8 cellular contexts compared by ENCODE assay signal in genomic region chr10:73886085-73886529, GRCh38. TPM values are rescaled to one million over a fixed set of nuclear protein-coding genes. Genes with fewer than 3 reads are reported as not detected.
A peak's percentile ranks its signal among the peaks of the same experiment; 100 is the strongest.
DNase-seq lines count a peak whose midpoint lies in the region; ATAC-seq, FAIRE-seq and TF ChIP-seq lines count a peak whose summit lies in the region.

No MANE protein-coding gene starts in this region.

- no peak overlapping the region for H2AFZ ChIP-seq in H1 (ENCODE audit: low read length)

- H4K91ac ChIP-seq in H1 (replicated peaks; ENCODE audit: insufficient read length, low read length): no peak overlapping the region

- no peak overlapping the region for H3K27ac ChIP-seq in H1 (ENCODE audit: low read depth, low read length)

- no peak overlapping the region for H3K4me2 ChIP-seq in H1 (ENCODE audit: insufficient read depth in 1 of 2, low read depth in 2 of 2, low read length in 2 of 2)

- H2BK20ac ChIP-seq in H1 (ENCODE audit: low read length): 0 out of 2 replicates have a peak overlapping the region, but pooled peaks have one; percentile 35

- no peaks in the 10 kb centered on the region for H3K79me1 ChIP-seq in H1 (ENCODE audit: low read depth, low read length)

- H3K9me3 Mint-ChIP-seq in activated CD8-positive, alpha-beta T cell treated with anti-CD3 and anti-CD28 coated beads, Interleukin-2, amount 10 ng/mL, durations not matched to agents 7 days and 5 days (ENCODE audit: insufficient read depth): no peaks in the 10 kb centered on the region

- no peaks in the 10 kb centered on the region for H4K20me1 ChIP-seq in H1 (replicated peaks in 1 of 2; ENCODE audit: control insufficient read depth in 1 of 2, insufficient read depth in 2 of 2, low read length in 2 of 2)

- POLR2A ChIA-PET in activated CD8-positive, alpha-beta T cell treated with anti-CD3 and anti-CD28 coated beads, Interleukin-2, amount 10 ng/mL, durations not matched to agents 7 days and 5 days (lab: Charles Lee): interaction anchor here (1.1 kb wide), 1 partner anchor 55 kb away, joined by 6 read pairs; no protein-coding TSS in a partner anchor
- POLR2A ChIA-PET in H1 (lab: Charles Lee; ENCODE audit: partially characterized antibody): interaction anchor here (0.7 to 3.9 kb wide), 7 partner anchors 9 to 195 kb away, joined by 3 to 29 read pairs (median 5); no protein-coding TSS in a partner anchor

- H3K4me1 Mint-ChIP-seq in activated CD8-positive, alpha-beta T cell treated with anti-CD3 and anti-CD28 coated beads, Interleukin-2, amount 10 ng/mL, durations not matched to agents 7 days and 5 days (ENCODE audit: low read depth): peaks cover 7% of the 10 kb centered on the region

- no peak for TF ChIP-seq EP300 in H1 (IDR thresholded peaks at IDR 0.05; ENCODE audit: borderline replicate concordance in 1 of 2, low read depth in 2 of 2, low read length in 2 of 2)

- H3K4ac ChIP-seq in H1 (replicated peaks; ENCODE audit: insufficient read length, low read depth, low read length): no peak overlapping the region

- H3K4me3 Mint-ChIP-seq in activated CD8-positive, alpha-beta T cell treated with anti-CD3 and anti-CD28 coated beads, Interleukin-2, amount 10 ng/mL, durations not matched to agents 7 days and 5 days: no peak overlapping the region

- no peaks in the 10 kb centered on the region for H3K79me2 ChIP-seq in H1 (ENCODE audit: control insufficient read depth in 1 of 2, insufficient read depth in 2 of 2, low read length in 2 of 2)

- H3K9me3 ChIP-seq in H1 (ENCODE audit: insufficient read depth in 2 of 2, low read depth in 1 of 2, low read length in 1 of 2): no peaks in the 10 kb centered on the region

- no peak for TF ChIP-seq POLR2A in H1 (IDR thresholded peaks at IDR 0.05; ENCODE audit: control extremely low read depth in 1 of 2, low read depth in 2 of 2, low read length in 2 of 2)

- no peaks in the 10 kb centered on the region for H3K27me3 ChIP-seq in H1 (replicated peaks in 1 of 4; ENCODE audit: control insufficient read depth in 3 of 4, extremely low read depth in 1 of 4, insufficient read depth in 3 of 4, low read length in 3 of 4)

- no peak overlapping the region for H3K9ac ChIP-seq in H1 (replicated peaks in 1 of 4; ENCODE audit: extremely low read depth in 1 of 4, low read depth in 3 of 4, low read length in 3 of 4)

- no peak overlapping the region for H3K23ac ChIP-seq in H1 (ENCODE audit: insufficient read length)

- H3K56ac ChIP-seq in H1 (replicated peaks; ENCODE audit: insufficient read length, low read depth, low read length): no peak overlapping the region

- H3K14ac ChIP-seq in H1 (ENCODE audit: insufficient read length): no peak overlapping the region

- no peak overlapping the region for H2BK120ac ChIP-seq in H1 (replicated peaks; ENCODE audit: low read depth, low read length)

- TF ChIP-seq CTCF in H1 (IDR thresholded peaks at IDR 0.05; ENCODE audit: control extremely low read depth in 1 of 3, insufficient read depth in 1 of 3, low read depth in 1 of 3, low read length in 3 of 3): peak; percentile 85 to 96 (median 95)

- H3K4me1 ChIP-seq in H1 (replicated peaks in 1 of 4; ENCODE audit: control insufficient read depth in 3 of 4, insufficient read depth in 4 of 4, low read length in 3 of 4): peaks cover 1 to 9% (median 5%) of the 10 kb centered on the region in 4 experiments; a peak in 5 of 7 replicates

- peak; percentile 97 to 99 for TF ChIP-seq RAD21 in H1 (IDR thresholded peaks at IDR 0.05 in 1 of 2, conservative IDR thresholded peaks at IDR 0.05 in 1 of 2; ENCODE audit: low read depth in 2 of 2, low read length in 2 of 2)

- no peak overlapping the region for H3K4me3 ChIP-seq in H1 (ENCODE audit: extremely low read depth in 1 of 4, insufficient read depth in 2 of 4, low read depth in 3 of 4, low read length in 4 of 4)

- H3K18ac ChIP-seq in H1 (ENCODE audit: extremely low read depth, low read length): no peak overlapping the region

- H4K5ac ChIP-seq in H1 (ENCODE audit: insufficient read length, low read depth, low read length): no peak overlapping the region

- H3K27ac Mint-ChIP-seq in activated CD8-positive, alpha-beta T cell treated with anti-CD3 and anti-CD28 coated beads, Interleukin-2, amount 10 ng/mL, durations not matched to agents 7 days and 5 days: no peak overlapping the region

- H2BK15ac ChIP-seq in H1 (ENCODE audit: low read length): no peak overlapping the region

- H3K27me3 Mint-ChIP-seq in activated CD8-positive, alpha-beta T cell treated with anti-CD3 and anti-CD28 coated beads, Interleukin-2, amount 10 ng/mL, durations not matched to agents 7 days and 5 days (ENCODE audit: low read depth): peaks cover 4% of the 10 kb centered on the region

- H2BK5ac ChIP-seq in H1 (ENCODE audit: low read depth, low read length): no peak overlapping the region

- FAIRE-seq in H1 (lab: Jason Lieb, UNC): peak; percentile 71

- CTCF ChIA-PET in activated CD8-positive, alpha-beta T cell treated with anti-CD3 and anti-CD28 coated beads, Interleukin-2, amount 10 ng/mL, durations not matched to agents 7 days and 5 days (lab: Charles Lee): interaction anchor here (0.6 to 11.9 kb wide), 77 partner anchors 8 to 1351 kb away, joined by 3 to 408 read pairs (median 4); partner anchors contain the start of genes ADK, AP3M1, CAMK2G and VCL
- CTCF ChIA-PET in H1 (lab: Charles Lee; ENCODE audit: partially characterized antibody): interaction anchor here (0.7 to 27.0 kb wide), 40 partner anchors 7 to 240 kb away, joined by 3 to 681 read pairs (median 4); partner anchors contain the start of gene PLAU

- H3K36me3 Mint-ChIP-seq in activated CD8-positive, alpha-beta T cell treated with anti-CD3 and anti-CD28 coated beads, Interleukin-2, amount 10 ng/mL, durations not matched to agents 7 days and 5 days (ENCODE audit: low read depth): no peaks in the 10 kb centered on the region

- H3K36me3 ChIP-seq in H1 (ENCODE audit: control insufficient read depth in 2 of 4, insufficient read depth in 4 of 4, low read length in 3 of 4): no peaks in the 10 kb centered on the region

- 0 out of 2 replicates have a peak overlapping the region, but pooled peaks have one; percentile 76 for H2BK12ac ChIP-seq in H1 (ENCODE audit: low read depth, low read length)

- peak; percentile 73 for ATAC-seq in HG02884 (IDR thresholded peaks at IDR 0.05; ENCODE audit: unreplicated experiment)
- ATAC-seq in activated CD8-positive, alpha-beta T cell treated with anti-CD3 and anti-CD28 coated beads, Interleukin-2, amount 10 ng/mL, durations not matched to agents 7 days and 5 days: peak; percentile 93

- WGBS in H1 (ENCODE audit: extremely low coverage in 1 of 2, insufficient coverage in 1 of 2, insufficient read length in 1 of 2, insufficient replicate concordance in 2 of 2, low coverage in 1 of 2, low lambda C conversion rate in 2 of 2, missing lambda C conversion rate in 1 of 2), 2 experiments: 19% methylated on average over 5 of the region's 5 CpGs; no CpG with 5 or more reads in 1 of the 2 experiments

- DNase-seq in NCI-H1417 (lab: John Stamatoyannopoulos, UW): peak; percentile 25 to 73 (median 46)
- DNase-seq in NCI-H1417 treated with DMSO at 0.1 percent for 48 hours (lab: John Stamatoyannopoulos, UW): no peak
- DNase-seq in NCI-H774 (lab: John Stamatoyannopoulos, UW): peak; percentile 38
- DNase-seq in activated CD8-positive, alpha-beta T cell treated with anti-CD3 and anti-CD28 coated beads, Interleukin-2, amount 10 ng/mL, durations not matched to agents 7 days and 5 days: peak; percentile 81
- peak in 1 of 2 experiments; percentile 81 for DNase-seq in H1 (ENCODE audit: low read depth in 1 of 2, low spot score in 2 of 2)
- peak; percentile 71 for DNase-seq in midbrain (lab: John Stamatoyannopoulos, UW)
- peak; percentile 25 to 49 for DNase-seq in stimulated activated CD8-positive, alpha-beta memory T cell treated with anti-CD3 and anti-CD28 coated beads, Interleukin-2, amount 100 ng/mL, for 1 hour (ENCODE audit: low read depth in 2 of 2)

- no peak overlapping the region for H4K8ac ChIP-seq in H1 (ENCODE audit: extremely low read depth, insufficient read depth, low read length)

- H2AK5ac ChIP-seq in H1 (ENCODE audit: low read depth, low read length): no peak overlapping the region

- no peaks in the 10 kb centered on the region for H3K23me2 ChIP-seq in H1 (ENCODE audit: low read depth, low read length)

TF ChIP-seq in H1, 55 proteins besides CTCF, POLR2A, EP300 and RAD21:
- TF ChIP-seq RNF2 (IDR thresholded peaks at IDR 0.05; ENCODE audit: borderline replicate concordance, low read depth, low read length, missing control alignments, poor library complexity, severe bottlenecking) (no peak), YY1 (IDR thresholded peaks at IDR 0.05; ENCODE audit: low read depth, low read length) (peak; percentile 58; the same call in 1 of the 2 replicates)

RNA-seq across cellular contexts. Expression of gene CAMK2G, which starts 11.8 kb away (rescaled TPM):
- total RNA-seq in activated CD8-positive, alpha-beta T cell treated with anti-CD3 and anti-CD28 coated beads, Interleukin-2, amount 10 ng/mL, durations not matched to agents 7 days and 5 days: 10 to 100 TPM; 43.2 to 48.4 TPM
- total RNA-seq in H1 (2021; fragmentation: NEBNext Ultra II Directional; extraction: Animal tissue kit (Norgen Biotek cat#: 25700)): 29.9 and 31.7 TPM in 2 replicates
- 28.9 and 31.9 TPM in 2 replicates for polyA plus RNA-seq in H1 (2011; rRNA removed)
- polyA plus RNA-seq in H1 (2011; cell fraction: cytosol; rRNA removed): 37.7 TPM
- polyA plus RNA-seq in H1 (2011; cell fraction: nucleus; rRNA removed): 77.7 TPM
- 31.3 to 38.7 TPM (median 34.5 TPM) in 4 replicates for polyA plus RNA-seq in H1 (2012, experiment 1 of 2)
- polyA plus RNA-seq in H1 (2012, experiment 2 of 2): 22.7 TPM
- 23.2 TPM for polyA plus RNA-seq in H1 (2013, experiment 1 of 2)
- 21.7 TPM for polyA plus RNA-seq in H1 (2013, experiment 2 of 2)
- 38.9 and 49.0 TPM in 2 replicates for polyA minus RNA-seq in H1 (2011; rRNA and poly(A)+ RNA removed)
- 20.9 TPM for polyA minus RNA-seq in H1 (2011; cell fraction: cytosol; rRNA and poly(A)+ RNA removed)
- 32.5 TPM for polyA minus RNA-seq in H1 (2011; cell fraction: nucleus; rRNA and poly(A)+ RNA removed)

RNA-seq across cellular contexts. Expression of gene PLAU, which starts 24.8 kb away (rescaled TPM):
- 1 to 10 TPM; 1.1 to 1.6 TPM for total RNA-seq in activated CD8-positive, alpha-beta T cell treated with anti-CD3 and anti-CD28 coated beads, Interleukin-2, amount 10 ng/mL, durations not matched to agents 7 days and 5 days
- 23.8 and 26.1 TPM in 2 replicates for total RNA-seq in H1 (2021; fragmentation: NEBNext Ultra II Directional; extraction: Animal tissue kit (Norgen Biotek cat#: 25700))
- polyA plus RNA-seq in H1 (2011; rRNA removed): 15.8 and 16.2 TPM in 2 replicates
- 19.5 TPM for polyA plus RNA-seq in H1 (2011; cell fraction: cytosol; rRNA removed)
- polyA plus RNA-seq in H1 (2011; cell fraction: nucleus; rRNA removed): 21.1 TPM
- 19.7 to 29.1 TPM (median 26.3 TPM) in 4 replicates for polyA plus RNA-seq in H1 (2012, experiment 1 of 2)
- 23.8 TPM for polyA plus RNA-seq in H1 (2012, experiment 2 of 2)
- 30.9 TPM for polyA plus RNA-seq in H1 (2013, experiment 1 of 2)
- 32.5 TPM for polyA plus RNA-seq in H1 (2013, experiment 2 of 2)
- polyA minus RNA-seq in H1 (2011; rRNA and poly(A)+ RNA removed): 9.7 and 10.8 TPM in 2 replicates
- 6.0 TPM for polyA minus RNA-seq in H1 (2011; cell fraction: cytosol; rRNA and poly(A)+ RNA removed)
- 4.4 TPM for polyA minus RNA-seq in H1 (2011; cell fraction: nucleus; rRNA and poly(A)+ RNA removed)
